8 cellular contexts compared by ENCODE assay signal in the genomic region with DNA sequence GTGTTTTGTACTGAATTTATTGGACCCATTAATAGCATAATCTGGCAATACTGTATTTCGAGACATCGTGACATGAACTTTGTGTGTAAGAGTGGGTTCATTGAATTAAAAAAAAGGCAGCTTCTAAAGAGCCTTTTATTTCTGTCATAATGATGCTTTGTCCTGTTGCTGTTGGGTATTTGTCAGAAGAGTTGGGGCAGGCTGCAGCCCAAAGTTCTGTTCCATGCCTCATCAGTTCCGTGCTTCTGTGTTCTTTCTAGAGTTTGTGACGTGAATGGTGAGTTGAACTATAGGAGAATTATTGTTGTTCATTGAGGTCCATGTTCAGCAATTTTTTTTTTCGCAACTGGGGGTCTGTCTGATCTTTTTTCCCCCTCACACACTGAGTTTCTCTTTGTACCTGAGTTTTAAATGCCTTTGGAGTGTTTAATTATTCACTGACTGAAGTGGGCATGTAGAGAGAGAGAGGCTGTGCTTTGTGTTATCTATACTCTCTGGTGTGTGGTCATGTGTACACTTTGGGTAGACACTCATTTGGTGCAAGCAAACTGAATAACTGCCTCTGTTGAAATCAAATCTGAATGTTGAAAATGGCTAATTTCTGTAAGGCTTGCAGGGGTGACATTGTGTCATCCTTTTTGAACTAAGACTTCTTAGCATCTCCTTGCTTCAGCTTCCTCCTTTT.
DNase-seq lines count a peak whose midpoint lies in the region; ATAC-seq and TF ChIP-seq lines count a peak whose summit lies in the region.

No MANE protein-coding gene starts in this region.

- no peaks in the 10 kb centered on the region for H4K20me1 ChIP-seq in BLaER1 treated with 17β-estradiol and CSF1 and Interleukin-3, amounts not matched to agents 10 nM and 100 nM

- peak overlapping the region; percentile 46 for H3K27ac Mint-ChIP-seq in MCF 10A (ENCODE audit: low read depth, unreplicated experiment)

- H3K36me3 ChIP-seq in BLaER1 treated with 17β-estradiol and CSF1 and Interleukin-3, amounts not matched to agents 10 nM and 100 nM: peaks cover 0 to 19% (median 0%) of the 10 kb centered on the region in 11 experiments; a peak in 5 of 22 replicates
- H3K36me3 ChIP-seq in KOPT-K1 (ENCODE audit: insufficient read depth, low read length): no peaks in the 10 kb centered on the region

- intact Hi-C loops in MCF 10A (cut with micrococcal nuclease): no loop called here

- DNase-seq in MCF 10A (ENCODE audit: unreplicated experiment): no peak
- DNase-seq in myocyte (ENCODE audit: low read depth): peak; percentile 22
- no peak for DNase-seq in dedifferentiated amniotic fluid mesenchymal stem cell (ENCODE audit: extremely low spot score)
- DNase-seq in DMS153 treated with DMSO at 0.1 percent for 48 hours (lab: John Stamatoyannopoulos, UW; ENCODE audit: unreplicated experiment): no peak
- no peak for DNase-seq in iPS-NIHi11 (ENCODE audit: low spot score)

- no peaks in the 10 kb centered on the region for H3K27me3 ChIP-seq in BLaER1 treated with 17β-estradiol and CSF1 and Interleukin-3, amounts not matched to agents 10 nM and 100 nM

- H3K36me3 Mint-ChIP-seq in MCF 10A (ENCODE audit: insufficient read depth, unreplicated experiment): no peaks in the 10 kb centered on the region

- POLR2A ChIA-PET in MCF 10A (lab: Yijun Ruan, JAX): interaction anchor here (0.6 to 1.1 kb wide), 6 partner anchors 10 to 794 kb away, joined by 3 to 4 read pairs (median 4); partner anchors contain the start of gene PDCD4

- H3K4me3 Mint-ChIP-seq in MCF 10A (ENCODE audit: unreplicated experiment): no peak overlapping the region

- peaks cover under 1% of the 10 kb centered on the region for H3K9me3 Mint-ChIP-seq in MCF 10A (ENCODE audit: unreplicated experiment)

- BruUV-seq in MCF 10A (replicated peaks; lab: Mats Ljungman, UMichigan): no TSS peak

- CTCF ChIA-PET in MCF 10A (lab: Yijun Ruan, JAX): interaction anchor here (0.7 to 1.4 kb wide), 5 partner anchors 7 to 193 kb away, joined by 3 to 5 read pairs (median 4); no protein-coding TSS in a partner anchor

- no peak for TF ChIP-seq CTCF in MCF 10A (IDR thresholded peaks at IDR 0.05; ENCODE audit: unreplicated experiment)

- peak overlapping the region; percentile 83 to 98 (median 95) for H3K27ac ChIP-seq in BLaER1 treated with 17β-estradiol and CSF1 and Interleukin-3, amounts not matched to agents 10 nM and 100 nM
- H3K27ac ChIP-seq in KOPT-K1 (ENCODE audit: low read depth, low read length, poor library complexity, severe bottlenecking): peak overlapping the region; percentile 65

- ATAC-seq in GM21529 (IDR thresholded peaks at IDR 0.05; ENCODE audit: unreplicated experiment): no peak

- H3K4me1 Mint-ChIP-seq in MCF 10A (ENCODE audit: insufficient read depth, unreplicated experiment): peaks cover 31% of the 10 kb centered on the region

- H3K4me3 ChIP-seq in BLaER1 treated with 17β-estradiol and CSF1 and Interleukin-3, amounts not matched to agents 10 nM and 100 nM: peak overlapping the region in 8 of 10 experiments; percentile 3 to 46 (median 35); a peak in 13 of 20 replicates

- H3K9ac ChIP-seq in BLaER1 treated with 17β-estradiol and CSF1 and Interleukin-3, amounts not matched to agents 10 nM and 100 nM: peak overlapping the region; percentile 77 to 86 (median 81)

- H3K4me1 ChIP-seq in BLaER1 treated with 17β-estradiol and CSF1 and Interleukin-3, amounts not matched to agents 10 nM and 100 nM: peaks cover 59 to 96% (median 78%) of the 10 kb centered on the region in 10 experiments

- H3K4me2 ChIP-seq in BLaER1 treated with 17β-estradiol and CSF1 and Interleukin-3, amounts not matched to agents 10 nM and 100 nM: peak overlapping the region; percentile 66 to 84 (median 77)

- no peaks in the 10 kb centered on the region for H3K27me3 Mint-ChIP-seq in MCF 10A (ENCODE audit: insufficient read depth, unreplicated experiment)

- H3K9me3 ChIP-seq in BLaER1 treated with 17β-estradiol and CSF1 and Interleukin-3, amounts not matched to agents 10 nM and 100 nM (replicated peaks in 1 of 11): peaks cover 0 to 24% (median 9%) of the 10 kb centered on the region in 11 experiments; a peak in 15 of 22 replicates
- no peaks in the 10 kb centered on the region for H3K9me3 ChIP-seq in KOPT-K1 (ENCODE audit: insufficient read depth, low read length, poor library complexity, severe bottlenecking)
